Comparison of ENCODE assay signal across 8 cellular contexts in the genomic region with DNA sequence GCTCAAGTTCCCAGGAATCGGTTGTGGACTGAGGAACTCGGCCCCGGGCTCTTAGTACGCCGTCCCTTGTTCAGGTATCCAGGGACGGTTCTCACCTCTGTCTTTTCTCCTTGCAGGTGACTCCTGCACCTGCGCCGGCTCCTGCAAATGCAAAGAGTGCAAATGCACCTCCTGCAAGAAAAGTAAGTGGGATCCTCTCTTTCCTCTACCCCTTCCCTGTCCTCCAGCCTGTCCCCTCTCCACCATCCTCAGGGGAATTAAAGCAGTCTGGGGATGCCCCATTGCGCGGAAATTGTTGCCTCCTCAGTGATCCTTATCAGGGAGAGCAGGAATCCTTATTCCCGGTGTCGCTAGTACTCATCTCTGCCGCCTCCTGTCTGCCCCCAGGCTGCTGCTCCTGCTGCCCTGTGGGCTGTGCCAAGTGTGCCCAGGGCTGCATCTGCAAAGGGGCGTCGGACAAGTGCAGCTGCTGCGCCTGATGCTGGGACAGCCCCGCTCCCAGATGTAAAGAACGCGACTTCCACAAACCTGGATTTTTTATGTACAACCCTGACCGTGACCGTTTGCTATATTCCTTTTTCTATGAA.
DNase-seq lines count a peak whose midpoint lies in the region; ATAC-seq and TF ChIP-seq lines count a peak whose summit lies in the region.

No MANE protein-coding gene starts in this region.

- no peaks in the 10 kb centered on the region for H3K36me3 ChIP-seq in neuron (ENCODE audit: insufficient read depth, low read length)

- peaks cover 40% of the 10 kb centered on the region for H3K27me3 ChIP-seq in neuron (ENCODE audit: insufficient read depth, low read length)

- no peak for TF ChIP-seq CTCF in epithelial cell of esophagus (IDR thresholded peaks at IDR 0.05; ENCODE audit: insufficient read depth, low read depth, low read length, missing control alignments)

- peak overlapping the region; percentile 81 for H3K4me3 ChIP-seq in epithelial cell of esophagus (ENCODE audit: low read length)
- H3K4me3 ChIP-seq in neuron (ENCODE audit: low read length): peak overlapping the region; percentile 40

- no peaks in the 10 kb centered on the region for H3K9me3 ChIP-seq in neuron (ENCODE audit: low read length)

- H3K4me1 ChIP-seq in neuron (ENCODE audit: insufficient read depth, low read length): peaks cover 24% of the 10 kb centered on the region

- no peak for ATAC-seq in GM18909 (IDR thresholded peaks at IDR 0.05; ENCODE audit: poor library complexity, unreplicated experiment)

- peak overlapping the region; percentile 64 for H2AFZ ChIP-seq in neuron (ENCODE audit: low read depth, low read length)

- DNase-seq in NCI-H1105 treated with DMSO at 0.1 percent for 48 hours (lab: John Stamatoyannopoulos, UW) (peak; percentile 51), NCI-H1105 (lab: John Stamatoyannopoulos, UW) (no peak), RPMI8226 (peak; percentile 51), epithelial cell of esophagus (ENCODE audit: low read depth) (no peak), 8988T (no peak), NCI-H2029 treated with DMSO at 0.1 percent for 48 hours (lab: John Stamatoyannopoulos, UW) (no peak)

Comparison
In these comparisons a context has a peak if more than half of its experiments do, and no peak if none do; other contexts are left out.
1. DNase-seq: peak in NCI-H1105 treated with DMSO at 0.1 percent for 48 hours (single experiment) and RPMI8226 (single experiment); none in NCI-H1105 (single experiment), epithelial cell of esophagus (single experiment), 8988T (single experiment) and NCI-H2029 treated with DMSO at 0.1 percent for 48 hours (single experiment).